Comparison of ENCODE assay signal across 21 cellular contexts in the genomic region with DNA sequence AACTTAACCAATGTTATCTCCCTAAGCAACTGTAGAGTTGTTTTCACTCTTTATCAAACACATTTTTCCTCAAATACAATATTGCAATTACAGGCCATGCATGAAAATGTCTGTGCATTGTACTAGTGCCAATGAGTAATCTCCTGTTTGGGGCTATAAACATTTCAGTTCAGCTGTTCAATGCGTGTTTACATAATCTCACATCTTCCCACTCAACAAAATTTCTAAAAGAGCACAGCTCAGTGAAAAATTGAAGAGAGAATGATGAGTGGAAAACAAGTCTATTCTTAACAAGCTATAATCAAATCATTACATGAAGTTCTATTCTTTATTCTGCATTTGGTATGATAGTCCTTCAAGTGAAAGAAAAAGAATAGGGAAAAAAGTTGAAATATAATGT.
"Had no signal": no experiment of that assay in that cellular context is flagged by ENCODE, and none has a peak within 500 bp of the region (broad histone marks: within the 10 kb centered on the region; RNA-seq: fewer than 3 reads in every experiment).

No MANE protein-coding gene starts in this region.

- H3K27ac Mint-ChIP-seq: activated CD4-positive, alpha-beta memory T cell treated with anti-CD3 and anti-CD28 coated beads, Interleukin-2, amount 10 ng/mL, durations not matched to agents 7 days and 5 days; activated CD8-positive, alpha-beta memory T cell treated with anti-CD3 and anti-CD28 coated beads, Interleukin-2, amount 10 ng/mL, durations not matched to agents 7 days and 5 days; activated naive CD8-positive, alpha-beta T cell treated with anti-CD3 and anti-CD28 coated beads, Interleukin-2, amount 10 ng/mL, durations not matched to agents 7 days and 5 days; activated T-cell treated with anti-CD3 and anti-CD28 coated beads, Interleukin-2, amount 50 U/mL, for 24 hours; activated T-helper 2 cell treated with anti-CD3 and anti-CD28 coated beads, Interferon-gamma antibody, Interleukin-2, Interleukin-4, amounts not matched to agents 10 μg/mL and 5 μg/mL and 100 μg/mL, durations not matched to agents 14 hours and 24 hours and 36 hours; endodermal cell; WTC11 had no signal

- ATAC-seq: activated CD8-positive, alpha-beta memory T cell treated with anti-CD3 and anti-CD28 coated beads, Interleukin-2, amount 10 ng/mL, durations not matched to agents 7 days and 5 days; body of pancreas; gastrocnemius medialis; left lung; WTC11 had no signal

- H3K4me1 Mint-ChIP-seq: activated CD4-positive, alpha-beta memory T cell treated with anti-CD3 and anti-CD28 coated beads, Interleukin-2, amount 10 ng/mL, durations not matched to agents 7 days and 5 days; activated CD8-positive, alpha-beta memory T cell treated with anti-CD3 and anti-CD28 coated beads, Interleukin-2, amount 10 ng/mL, durations not matched to agents 7 days and 5 days; activated naive CD8-positive, alpha-beta T cell treated with anti-CD3 and anti-CD28 coated beads, Interleukin-2, amount 10 ng/mL, durations not matched to agents 7 days and 5 days; endodermal cell; neural crest cell; WTC11 had no signal

- DNase-seq: activated CD4-positive, alpha-beta memory T cell treated with anti-CD3 and anti-CD28 coated beads, Interleukin-2, amount 10 ng/mL, durations not matched to agents 7 days and 5 days; activated CD4-positive, alpha-beta T cell treated with anti-CD3 and anti-CD28 coated beads for 4 hours; activated CD8-positive, alpha-beta memory T cell treated with anti-CD3 and anti-CD28 coated beads, Interleukin-2, amount 10 ng/mL, durations not matched to agents 7 days and 5 days; activated naive CD4-positive, alpha-beta T cell treated with Interleukin-2 at 50 U/mL for 16 hours; activated naive CD8-positive, alpha-beta T cell treated with anti-CD3 and anti-CD28 coated beads, Interleukin-2, amount 10 ng/mL, durations not matched to agents 7 days and 5 days; activated T-cell treated with anti-CD3 and anti-CD28 coated beads, Interleukin-2, amount 50 U/mL, for 24 hours; amygdala; body of pancreas; colonic mucosa; endodermal cell; gastrocnemius medialis; head of caudate nucleus; left lung; stimulated activated CD4-positive, alpha-beta T cell treated with anti-CD3 and anti-CD28 coated beads, Interleukin-12 subunit alpha, Interleukin-12 subunit beta, amount 100 ng/mL, for 4 hours; stimulated activated CD4-positive, alpha-beta T cell treated with anti-CD3 and anti-CD28 coated beads, Interleukin-1b, Interleukin-23, amount 100 ng/mL, for 48 hours; stimulated activated CD8-positive, alpha-beta memory T cell treated with anti-CD3 and anti-CD28 coated beads, Interleukin-4, amount 100 ng/mL, for 48 hours; stimulated activated naive CD4-positive, alpha-beta T cell; thyroid gland had no signal

- H3K9me3 Mint-ChIP-seq: endodermal cell, neural crest cell had no signal

- H3K36me3 Mint-ChIP-seq: activated CD8-positive, alpha-beta memory T cell treated with anti-CD3 and anti-CD28 coated beads, Interleukin-2, amount 10 ng/mL, durations not matched to agents 7 days and 5 days; activated naive CD8-positive, alpha-beta T cell treated with anti-CD3 and anti-CD28 coated beads, Interleukin-2, amount 10 ng/mL, durations not matched to agents 7 days and 5 days had no signal

- H3K4me3 Mint-ChIP-seq: activated CD4-positive, alpha-beta memory T cell treated with anti-CD3 and anti-CD28 coated beads, Interleukin-2, amount 10 ng/mL, durations not matched to agents 7 days and 5 days; activated CD8-positive, alpha-beta memory T cell treated with anti-CD3 and anti-CD28 coated beads, Interleukin-2, amount 10 ng/mL, durations not matched to agents 7 days and 5 days; activated naive CD8-positive, alpha-beta T cell treated with anti-CD3 and anti-CD28 coated beads, Interleukin-2, amount 10 ng/mL, durations not matched to agents 7 days and 5 days; activated T-cell treated with anti-CD3 and anti-CD28 coated beads, Interleukin-2, amount 50 U/mL, for 24 hours; endodermal cell; neural crest cell; WTC11 had no signal

- H3K27ac ChIP-seq: body of pancreas, colonic mucosa, gastrocnemius medialis, left lung, thyroid gland had no signal

- H3K27me3 Mint-ChIP-seq: activated CD4-positive, alpha-beta memory T cell treated with anti-CD3 and anti-CD28 coated beads, Interleukin-2, amount 10 ng/mL, durations not matched to agents 7 days and 5 days; activated CD8-positive, alpha-beta memory T cell treated with anti-CD3 and anti-CD28 coated beads, Interleukin-2, amount 10 ng/mL, durations not matched to agents 7 days and 5 days; activated naive CD8-positive, alpha-beta T cell treated with anti-CD3 and anti-CD28 coated beads, Interleukin-2, amount 10 ng/mL, durations not matched to agents 7 days and 5 days; activated T-cell treated with anti-CD3 and anti-CD28 coated beads, Interleukin-2, amount 50 U/mL, for 24 hours had no signal
